Comparison of ENCODE assay signal across 16 cellular contexts in the genomic region with DNA sequence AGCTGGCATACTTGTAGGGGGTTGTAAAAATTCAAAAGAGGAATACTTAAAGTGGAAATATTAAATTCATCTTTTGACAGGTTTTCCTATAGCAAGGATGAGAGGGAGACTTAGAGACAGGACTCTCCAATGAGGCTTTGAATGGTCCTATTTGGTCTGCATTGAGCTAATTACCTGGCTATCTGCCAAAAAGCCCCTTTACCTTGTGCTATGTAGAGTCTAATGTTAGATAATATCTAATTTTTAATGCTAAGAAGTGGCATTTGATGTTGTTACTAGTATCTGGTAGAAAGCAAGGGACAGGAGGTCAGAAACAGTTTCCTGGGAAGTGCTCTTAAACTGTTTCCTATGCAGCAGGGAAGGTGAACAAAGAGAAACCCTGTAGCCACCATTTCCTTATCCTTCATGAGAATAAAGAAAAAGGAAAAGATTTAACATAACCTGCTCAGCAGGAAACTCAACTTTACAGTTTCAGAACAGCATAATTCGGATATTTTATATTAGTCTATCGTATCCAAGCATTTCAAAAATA.
"Had no signal": no experiment of that assay in that cellular context is flagged by ENCODE, and none has a peak within 500 bp of the region (broad histone marks: within the 10 kb centered on the region; RNA-seq: fewer than 3 reads in every experiment).

No MANE protein-coding gene starts in this region.

- H3K36me3 ChIP-seq: ascending aorta, esophagus squamous epithelium, heart right ventricle, suprapubic skin, transverse colon, vagina had no signal

- H3K9me3 ChIP-seq: esophagus squamous epithelium, suprapubic skin, transverse colon, vagina had no signal

- H3K27ac Mint-ChIP-seq: activated CD4-positive, alpha-beta T cell treated with anti-CD3 and anti-CD28 coated beads, Interleukin-2, amount 10 ng/mL, durations not matched to agents 7 days and 5 days; activated CD8-positive, alpha-beta T cell treated with anti-CD3 and anti-CD28 coated beads, Interleukin-2, amount 10 ng/mL, durations not matched to agents 7 days and 5 days; activated T-cell treated with anti-CD3 and anti-CD28 coated beads, Interleukin-2, amount 50 U/mL, for 24 hours; natural killer cell treated with Interleukin-12 subunit alpha and Interleukin-12 subunit beta and Interleukin-15 and Interleukin-18, amount 100 ng/mL, for 72 hours; stimulated activated naive CD8-positive, alpha-beta T cell treated with anti-CD3 and anti-CD28 coated beads, Interleukin-15, amount 100 ng/mL, for 72 hours had no signal

- H3K27me3 ChIP-seq: ascending aorta, esophagus squamous epithelium, heart right ventricle, suprapubic skin, transverse colon, vagina had no signal

- H3K27ac ChIP-seq: ascending aorta, coronary artery, esophagus squamous epithelium, heart right ventricle, suprapubic skin, transverse colon, vagina had no signal

- H3K27me3 Mint-ChIP-seq: activated CD4-positive, alpha-beta T cell treated with anti-CD3 and anti-CD28 coated beads, Interleukin-2, amount 10 ng/mL, durations not matched to agents 7 days and 5 days; activated T-cell treated with anti-CD3 and anti-CD28 coated beads, Interleukin-2, amount 50 U/mL, for 24 hours; natural killer cell treated with Interleukin-12 subunit alpha and Interleukin-12 subunit beta and Interleukin-15 and Interleukin-18, amount 100 ng/mL, for 72 hours; stimulated activated naive CD8-positive, alpha-beta T cell treated with anti-CD3 and anti-CD28 coated beads, Interleukin-15, amount 100 ng/mL, for 72 hours had no signal

- H3K4me1 ChIP-seq: ascending aorta, esophagus squamous epithelium, heart right ventricle, suprapubic skin, transverse colon, vagina had no signal

- H3K4me3 ChIP-seq: ascending aorta, coronary artery, esophagus squamous epithelium, heart right ventricle, smooth muscle cell, suprapubic skin, transverse colon, vagina had no signal

- H3K4me1 Mint-ChIP-seq: activated CD4-positive, alpha-beta T cell treated with anti-CD3 and anti-CD28 coated beads, Interleukin-2, amount 10 ng/mL, durations not matched to agents 7 days and 5 days; stimulated activated naive CD8-positive, alpha-beta T cell treated with anti-CD3 and anti-CD28 coated beads, Interleukin-15, amount 100 ng/mL, for 72 hours had no signal

- DNase-seq: activated CD4-positive, alpha-beta T cell treated with anti-CD3 and anti-CD28 coated beads, Interleukin-2, amount 10 ng/mL, durations not matched to agents 7 days and 5 days; activated CD8-positive, alpha-beta T cell treated with anti-CD3 and anti-CD28 coated beads, Interleukin-2, amount 10 ng/mL, durations not matched to agents 7 days and 5 days; activated naive CD4-positive, alpha-beta T cell treated with anti-CD3 and anti-CD28 coated beads, Interleukin-2, amount 50 U/mL, for 16 hours; activated T-cell treated with anti-CD3 and anti-CD28 coated beads, Interleukin-2, amount 50 U/mL, for 24 hours; esophagus squamous epithelium; heart right ventricle; mesenchymal stem cell; stimulated activated CD4-positive, alpha-beta T cell treated with anti-CD3 and anti-CD28 coated beads, Interleukin-4, amount 100 ng/mL, for 1 hour; stimulated activated naive CD8-positive, alpha-beta T cell treated with anti-CD3 and anti-CD28 coated beads, Interleukin-15, amount 100 ng/mL, for 72 hours; transverse colon had no signal

- H3K4me3 Mint-ChIP-seq: activated CD4-positive, alpha-beta T cell treated with anti-CD3 and anti-CD28 coated beads, Interleukin-2, amount 10 ng/mL, durations not matched to agents 7 days and 5 days; activated CD8-positive, alpha-beta T cell treated with anti-CD3 and anti-CD28 coated beads, Interleukin-2, amount 10 ng/mL, durations not matched to agents 7 days and 5 days; activated T-cell treated with anti-CD3 and anti-CD28 coated beads, Interleukin-2, amount 50 U/mL, for 24 hours; natural killer cell treated with Interleukin-12 subunit alpha and Interleukin-12 subunit beta and Interleukin-15 and Interleukin-18, amount 100 ng/mL, for 72 hours; stimulated activated naive CD8-positive, alpha-beta T cell treated with anti-CD3 and anti-CD28 coated beads, Interleukin-15, amount 100 ng/mL, for 72 hours had no signal

- H3K36me3 Mint-ChIP-seq: natural killer cell treated with Interleukin-12 subunit alpha and Interleukin-12 subunit beta and Interleukin-15 and Interleukin-18, amount 100 ng/mL, for 72 hours had no signal

- H3K4me2 ChIP-seq: smooth muscle cell had no signal

- H3K9me3 Mint-ChIP-seq: activated CD4-positive, alpha-beta T cell treated with anti-CD3 and anti-CD28 coated beads, Interleukin-2, amount 10 ng/mL, durations not matched to agents 7 days and 5 days; activated T-cell treated with anti-CD3 and anti-CD28 coated beads, Interleukin-2, amount 50 U/mL, for 24 hours; stimulated activated naive CD8-positive, alpha-beta T cell treated with anti-CD3 and anti-CD28 coated beads, Interleukin-15, amount 100 ng/mL, for 72 hours had no signal
